In the genomic region with DNA sequence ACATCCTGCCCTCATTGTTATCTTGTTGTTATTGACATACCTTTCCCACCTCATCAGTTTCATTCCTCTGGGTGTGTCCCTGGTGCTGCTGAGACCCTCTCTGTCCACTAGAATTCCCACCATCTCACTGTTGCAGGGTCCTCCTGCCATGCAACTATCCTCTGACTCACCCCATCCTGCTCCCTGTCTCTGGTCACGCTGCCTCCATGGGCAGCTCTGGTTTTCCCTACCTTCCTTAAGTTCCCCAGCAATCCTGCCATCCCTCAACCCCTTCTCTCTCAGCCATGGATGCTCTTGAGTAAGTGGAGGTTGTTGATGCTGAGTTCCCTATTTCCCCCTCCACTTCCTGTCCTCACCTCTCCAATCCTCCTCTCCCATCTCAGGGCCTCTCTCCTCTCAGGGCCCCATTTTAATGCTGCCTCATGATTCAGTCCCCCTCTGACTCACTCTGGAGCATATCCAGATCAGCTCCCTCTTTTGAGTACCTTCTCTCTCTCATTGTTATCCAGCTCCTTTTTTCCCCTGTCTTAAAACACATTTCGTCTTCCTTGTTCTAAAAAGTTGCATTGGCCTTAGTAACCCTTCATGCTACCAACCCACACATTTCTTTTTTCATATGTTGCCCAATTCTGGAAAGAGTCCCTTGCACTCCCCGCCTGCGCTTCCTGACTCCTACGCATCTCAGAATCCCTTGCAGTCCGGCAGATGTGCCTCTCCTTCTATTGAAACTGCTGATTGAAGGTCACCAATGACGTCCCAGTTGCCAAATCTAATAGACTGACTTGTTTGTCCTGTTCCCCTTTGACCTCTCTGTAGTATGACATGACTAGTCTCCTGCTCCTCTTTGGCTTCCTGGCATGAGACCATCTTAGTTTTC, we compare ENCODE assay signal across 11 cellular contexts.
DNase-seq lines count a peak whose midpoint lies in the region; ATAC-seq and TF ChIP-seq lines count a peak whose summit lies in the region.
"Had no signal": no experiment of that assay in that cellular context is flagged by ENCODE, and none has a peak within 500 bp of the region (broad histone marks: within the 10 kb centered on the region; RNA-seq: fewer than 3 reads in every experiment).

No MANE protein-coding gene starts in this region.

- H3K27ac Mint-ChIP-seq in activated CD4-positive, alpha-beta T cell treated with anti-CD3 and anti-CD28 coated beads for 36 hours: peak overlapping the region; percentile 2
- no peak overlapping the region for H3K27ac Mint-ChIP-seq in activated CD4-positive, alpha-beta T cell treated with anti-CD3 and anti-CD28 coated beads, Interleukin-2, amount 10 ng/mL, durations not matched to agents 7 days and 5 days

- H3K36me3 Mint-ChIP-seq in activated CD4-positive, alpha-beta T cell treated with anti-CD3 and anti-CD28 coated beads for 36 hours (ENCODE audit: low read depth): no peaks in the 10 kb centered on the region
- no peaks in the 10 kb centered on the region for H3K36me3 Mint-ChIP-seq in activated CD4-positive, alpha-beta T cell treated with anti-CD3 and anti-CD28 coated beads, Interleukin-2, amount 10 ng/mL, durations not matched to agents 7 days and 5 days (ENCODE audit: low read depth)

- intact Hi-C loops in activated CD4-positive, alpha-beta T cell treated with anti-CD3 and anti-CD28 coated beads for 36 hours (cut with DNase I, micrococcal nuclease): no loop called here

- H3K27me3 Mint-ChIP-seq in activated CD4-positive, alpha-beta T cell treated with anti-CD3 and anti-CD28 coated beads for 36 hours: no peaks in the 10 kb centered on the region
- peaks cover 4% of the 10 kb centered on the region for H3K27me3 Mint-ChIP-seq in activated CD4-positive, alpha-beta T cell treated with anti-CD3 and anti-CD28 coated beads, Interleukin-2, amount 10 ng/mL, durations not matched to agents 7 days and 5 days

- DNase-seq in activated CD4-positive, alpha-beta T cell treated with anti-CD3 and anti-CD28 coated beads for 36 hours: no peak
- DNase-seq in activated CD4-positive, alpha-beta T cell treated with anti-CD3 and anti-CD28 coated beads, Interleukin-2, amount 10 ng/mL, durations not matched to agents 7 days and 5 days: no peak
- DNase-seq in SHP77 treated with DMSO at 0.1 percent for 48 hours (lab: John Stamatoyannopoulos, UW) (peak; percentile 19), fibroblast of the aortic adventitia (ENCODE audit: low read depth) (peak; percentile 86), stromal cell of bone marrow (ENCODE audit: low read depth) (peak; percentile 77), hypothalamus (lab: John Stamatoyannopoulos, UW) (no peak), superior temporal gyrus (ENCODE audit: extremely low spot score) (no peak), NCI-H2171 treated with DMSO at 0.1 percent for 48 hours (lab: John Stamatoyannopoulos, UW) (no peak)
- DNase-seq: body of pancreas, NCI-H2029 treated with DMSO at 0.1 percent for 48 hours had no signal

- CTCF ChIA-PET in activated CD4-positive, alpha-beta T cell treated with anti-CD3 and anti-CD28 coated beads for 36 hours (lab: Charles Lee): interaction anchor here (0.9 kb wide), 1 partner anchor 143 kb away, joined by 3 read pairs; no protein-coding TSS in a partner anchor
- CTCF ChIA-PET in activated CD4-positive, alpha-beta T cell treated with anti-CD3 and anti-CD28 coated beads, Interleukin-2, amount 10 ng/mL, durations not matched to agents 7 days and 5 days (lab: Charles Lee): no interaction called here

- H3K9me3 Mint-ChIP-seq in activated CD4-positive, alpha-beta T cell treated with anti-CD3 and anti-CD28 coated beads for 36 hours (ENCODE audit: low read depth): no peaks in the 10 kb centered on the region
- H3K9me3 Mint-ChIP-seq in activated CD4-positive, alpha-beta T cell treated with anti-CD3 and anti-CD28 coated beads, Interleukin-2, amount 10 ng/mL, durations not matched to agents 7 days and 5 days: no peaks in the 10 kb centered on the region

- no peak overlapping the region for H3K4me3 ChIP-seq in fibroblast of the aortic adventitia (ENCODE audit: low read depth, low read length)
- H3K4me3 ChIP-seq: body of pancreas, upper lobe of left lung had no signal

- no peak for TF ChIP-seq CTCF in fibroblast of the aortic adventitia (IDR thresholded peaks at IDR 0.05; ENCODE audit: insufficient read depth, low read length)

- H3K4me1 Mint-ChIP-seq in activated CD4-positive, alpha-beta T cell treated with anti-CD3 and anti-CD28 coated beads for 36 hours: peaks cover 10% of the 10 kb centered on the region
- H3K4me1 Mint-ChIP-seq in activated CD4-positive, alpha-beta T cell treated with anti-CD3 and anti-CD28 coated beads, Interleukin-2, amount 10 ng/mL, durations not matched to agents 7 days and 5 days: no peaks in the 10 kb centered on the region

- POLR2A ChIA-PET in activated CD4-positive, alpha-beta T cell treated with anti-CD3 and anti-CD28 coated beads for 36 hours (lab: Charles Lee): no interaction called here
- POLR2A ChIA-PET in activated CD4-positive, alpha-beta T cell treated with anti-CD3 and anti-CD28 coated beads, Interleukin-2, amount 10 ng/mL, durations not matched to agents 7 days and 5 days (lab: Charles Lee): no interaction called here

- peak; percentile 44 for ATAC-seq in activated CD4-positive, alpha-beta T cell treated with anti-CD3 and anti-CD28 coated beads for 36 hours
- ATAC-seq: body of pancreas had no signal

- no peak overlapping the region for H3K4me3 Mint-ChIP-seq in activated CD4-positive, alpha-beta T cell treated with anti-CD3 and anti-CD28 coated beads for 36 hours
- no peak overlapping the region for H3K4me3 Mint-ChIP-seq in activated CD4-positive, alpha-beta T cell treated with anti-CD3 and anti-CD28 coated beads, Interleukin-2, amount 10 ng/mL, durations not matched to agents 7 days and 5 days

Comparison
In these comparisons a context has a peak if more than half of its experiments do, and no peak if none do; other contexts are left out.
1. DNase-seq: peak in SHP77 treated with DMSO at 0.1 percent for 48 hours (single experiment), fibroblast of the aortic adventitia (single experiment) and stromal cell of bone marrow (single experiment); none in activated CD4-positive, alpha-beta T cell treated with anti-CD3 and anti-CD28 coated beads for 36 hours (single experiment), activated CD4-positive, alpha-beta T cell treated with anti-CD3 and anti-CD28 coated beads, Interleukin-2, amount 10 ng/mL, durations not matched to agents 7 days and 5 days (single experiment), hypothalamus (0 of 51), superior temporal gyrus (single experiment) and NCI-H2171 treated with DMSO at 0.1 percent for 48 hours (single experiment).